9 cellular contexts compared by ENCODE assay signal in the genomic region with DNA sequence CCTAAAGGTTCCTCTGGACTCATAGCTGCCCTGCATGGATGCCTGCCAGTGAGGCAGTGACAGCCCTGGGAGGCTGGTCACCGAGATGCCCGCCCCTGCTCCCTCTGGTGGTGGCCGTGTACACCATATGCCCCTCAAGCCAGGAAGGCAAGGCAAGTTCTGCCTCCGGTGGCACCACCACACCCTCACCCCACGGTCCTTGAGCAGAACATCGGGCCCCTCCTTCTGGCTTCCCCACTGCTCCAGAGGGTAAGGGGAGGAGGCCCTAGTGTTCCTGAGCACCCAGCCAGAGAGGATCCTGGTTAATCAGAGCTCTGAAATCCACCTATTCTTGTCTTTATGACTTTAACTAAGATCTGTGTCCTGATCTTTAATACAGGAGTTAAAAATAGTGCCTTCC. TPM values are rescaled to one million over a fixed set of nuclear protein-coding genes. Genes with fewer than 3 reads are reported as not detected.
A peak's percentile ranks its signal among the peaks of the same experiment; 100 is the strongest.
DNase-seq lines count a peak whose midpoint lies in the region; ATAC-seq and TF ChIP-seq lines count a peak whose summit lies in the region.
"Had no signal": no experiment of that assay in that cellular context is flagged by ENCODE, and none has a peak within 500 bp of the region (broad histone marks: within the 10 kb centered on the region; RNA-seq: fewer than 3 reads in every experiment).

No MANE protein-coding gene starts in this region.

- peaks cover 14% of the 10 kb centered on the region for H3K27me3 Mint-ChIP-seq in central memory CD8-positive, alpha-beta T cell
- peaks cover 0 to 5% (median 0%) of the 10 kb centered on the region in 5 donors for H3K27me3 Mint-ChIP-seq in naive thymus-derived CD4-positive, alpha-beta T cell

- H3K27ac Mint-ChIP-seq in central memory CD8-positive, alpha-beta T cell (ENCODE audit: low read depth) = no peak overlapping the region
- H3K27ac Mint-ChIP-seq in naive thymus-derived CD4-positive, alpha-beta T cell = peak overlapping the region in 1 of 9 donors; percentile 28

- CTCF ChIA-PET in SK-N-SH (lab: Yijun Ruan, JAX) = interaction anchor here (0.7 to 8.0 kb wide), 22 partner anchors 9 to 265 kb away, joined by 3 to 100 read pairs (median 4); partner anchors contain the start of genes CHTOP, S100A1 and S100A13
- CTCF ChIA-PET in naive thymus-derived CD4-positive, alpha-beta T cell (lab: Charles Lee) = interaction anchor here (0.6 to 1.7 kb wide), 7 partner anchors 22 to 163 kb away, joined by 3 to 4 read pairs (median 3); no protein-coding TSS in a partner anchor

- no peaks in the 10 kb centered on the region for H3F3A ChIP-seq in SK-N-SH (replicated peaks; ENCODE audit: insufficient read depth)

- H3K4me1 ChIP-seq in SK-N-SH (ENCODE audit: control insufficient read depth in 1 of 2, insufficient read depth in 2 of 2, low read depth in 1 of 2, low read length in 1 of 2) = peaks cover 0 to 4% of the 10 kb centered on the region in 2 experiments; a peak in 1 of 4 replicates
- no peaks in the 10 kb centered on the region for H3K4me1 ChIP-seq in naive thymus-derived CD4-positive, alpha-beta T cell (ENCODE audit: control insufficient read depth in 2 of 2, insufficient read depth in 2 of 2, low read length in 2 of 2)

- peak; percentile 81 for TF ChIP-seq CTCF in SK-N-SH (IDR thresholded peaks at IDR 0.05)

- no peaks in the 10 kb centered on the region for H3K9me2 ChIP-seq in SK-N-SH

- H3K36me3 ChIP-seq in SK-N-SH (replicated peaks in 1 of 2; ENCODE audit: control insufficient read depth in 1 of 2, insufficient read depth in 2 of 2, low read length in 1 of 2) = no peaks in the 10 kb centered on the region
- no peaks in the 10 kb centered on the region for H3K36me3 ChIP-seq in naive thymus-derived CD4-positive, alpha-beta T cell (ENCODE audit: control insufficient read depth in 2 of 3, insufficient read depth in 3 of 3, low read length in 3 of 3)

- DNase-seq in stimulated activated CD4-positive, alpha-beta T cell treated with anti-CD3 and anti-CD28 coated beads, Interleukin-12 subunit alpha, Interleukin-12 subunit beta, amount 100 ng/mL, for 48 hours (ENCODE audit: low read depth in 2 of 3, low spot score in 1 of 3) = peak in 2 of 3 donors; percentile 64 to 75
- DNase-seq in stimulated activated CD4-positive, alpha-beta T cell treated with anti-CD3 and anti-CD28 coated beads, Interleukin-4, amount 100 ng/mL, for 4 hours = no peak
- DNase-seq in SK-N-SH (peak; percentile 82), GF-D8 (lab: John Stamatoyannopoulos, UW) (no peak), NOMO-1 (lab: John Stamatoyannopoulos, UW; ENCODE audit: unreplicated experiment in 2 of 2) (no peak)
- peak; percentile 32 to 34 for DNase-seq in central memory CD8-positive, alpha-beta T cell (ENCODE audit: low spot score in 2 of 2)
- peak in 6 of 9 donors; percentile 19 to 77 (median 41) for DNase-seq in naive thymus-derived CD4-positive, alpha-beta T cell

- no peaks in the 10 kb centered on the region for H3K9me3 ChIP-seq in SK-N-SH
- H3K9me3 ChIP-seq in naive thymus-derived CD4-positive, alpha-beta T cell (ENCODE audit: control insufficient read depth in 2 of 3, low read length in 3 of 3) = no peaks in the 10 kb centered on the region
- H3K9me3 ChIP-seq: tibial artery had no signal

- H3K4me2 ChIP-seq in SK-N-SH = no peak overlapping the region

- H2AFZ ChIP-seq in SK-N-SH (ENCODE audit: low read depth) = peak overlapping the region; percentile 61; the same call in 1 of the 2 replicates

- TF ChIP-seq EP300 in SK-N-SH (IDR thresholded peaks at IDR 0.05; ENCODE audit: borderline replicate concordance in 1 of 2, low read depth in 1 of 2, low read length in 1 of 2) = no peak

- peaks cover 2% of the 10 kb centered on the region for H3K36me3 Mint-ChIP-seq in central memory CD8-positive, alpha-beta T cell (ENCODE audit: insufficient read depth)
- no peaks in the 10 kb centered on the region for H3K36me3 Mint-ChIP-seq in naive thymus-derived CD4-positive, alpha-beta T cell

- ATAC-seq in HG02885 (IDR thresholded peaks at IDR 0.05; ENCODE audit: poor library complexity, unreplicated experiment) = peak; percentile 52
- ATAC-seq in central memory CD8-positive, alpha-beta T cell (replicated peaks; ENCODE audit: extremely low read depth, poor library complexity, severe bottlenecking) = peak; percentile 67
- ATAC-seq in naive thymus-derived CD4-positive, alpha-beta T cell = peak; percentile 88

- no peak overlapping the region for H3K27ac ChIP-seq in SK-N-SH (ENCODE audit: low read depth in 2 of 2, low read length in 1 of 2)
- H3K27ac ChIP-seq in naive thymus-derived CD4-positive, alpha-beta T cell (ENCODE audit: low read depth, low read length) = no peak overlapping the region

- POLR2A ChIA-PET in SK-N-SH (lab: Yijun Ruan, JAX) = no interaction called here
- POLR2A ChIA-PET in naive thymus-derived CD4-positive, alpha-beta T cell (lab: Charles Lee) = no interaction called here

- no peaks in the 10 kb centered on the region for H4K20me1 ChIP-seq in SK-N-SH (ENCODE audit: insufficient read depth)

- H3K4me1 Mint-ChIP-seq in central memory CD8-positive, alpha-beta T cell = no peaks in the 10 kb centered on the region
- H3K4me1 Mint-ChIP-seq in naive thymus-derived CD4-positive, alpha-beta T cell = peaks cover 0 to 6% (median 0%) of the 10 kb centered on the region in 7 donors

- H3K9me3 Mint-ChIP-seq in central memory CD8-positive, alpha-beta T cell = no peaks in the 10 kb centered on the region
- H3K9me3 Mint-ChIP-seq in naive thymus-derived CD4-positive, alpha-beta T cell = no peaks in the 10 kb centered on the region

- H3K79me2 ChIP-seq in SK-N-SH (ENCODE audit: insufficient read depth) = peaks cover 7% of the 10 kb centered on the region; the same call in 1 of the 2 replicates

- H3K4me3 Mint-ChIP-seq in central memory CD8-positive, alpha-beta T cell = no peak overlapping the region
- H3K4me3 Mint-ChIP-seq in naive thymus-derived CD4-positive, alpha-beta T cell = no peak overlapping the region

- no peak overlapping the region for H3K9ac ChIP-seq in SK-N-SH

- no peak overlapping the region for H3K4me3 ChIP-seq in SK-N-SH (ENCODE audit: low read depth in 2 of 2, low read length in 1 of 2)
- no peak overlapping the region for H3K4me3 ChIP-seq in naive thymus-derived CD4-positive, alpha-beta T cell (ENCODE audit: low read length)
- H3K4me3 ChIP-seq: tibial artery had no signal

- intact Hi-C loops in naive thymus-derived CD4-positive, alpha-beta T cell (cut with micrococcal nuclease) = loop anchor here (1.0 to 5.0 kb wide), 5 partner anchors 45 to 106 kb away; partner anchors contain the start of gene S100A2 (in 1 of the 2)

- WGBS in SK-N-SH (ENCODE audit: low lambda C conversion rate) = 20% methylated on average over 1 of the region's 6 CpGs

- H3K27me3 ChIP-seq in SK-N-SH (ENCODE audit: insufficient read depth) = no peaks in the 10 kb centered on the region
- H3K27me3 ChIP-seq in naive thymus-derived CD4-positive, alpha-beta T cell (ENCODE audit: control insufficient read depth in 2 of 2, insufficient read depth in 2 of 2, low read length in 2 of 2) = no peaks in the 10 kb centered on the region
- H3K27me3 ChIP-seq: tibial artery had no signal

- TF ChIP-seq RAD21 in SK-N-SH (IDR thresholded peaks at IDR 0.05; ENCODE audit: low read length) = peak; percentile 64

TF ChIP-seq in SK-N-SH, 30 proteins besides CTCF, POLR2A, EP300 and RAD21 (continues in another document):
- peak; percentile 49; the same call in 1 of the 2 replicates for TF ChIP-seq SIN3A (IDR thresholded peaks at IDR 0.05; ENCODE audit: borderline replicate concordance, low read depth, low read length)
- peak; percentile 47; the same call in 1 of the 2 replicates for TF ChIP-seq MXI1 (IDR thresholded peaks at IDR 0.05; ENCODE audit: low read depth, low read length)
- TF ChIP-seq USF1 (IDR thresholded peaks at IDR 0.05; ENCODE audit: borderline replicate concordance, low read depth) = no peak
- TF ChIP-seq SMC3 (IDR thresholded peaks at IDR 0.05; ENCODE audit: low read depth, low read length) = peak; percentile 84
- TF ChIP-seq, protein P1, sequence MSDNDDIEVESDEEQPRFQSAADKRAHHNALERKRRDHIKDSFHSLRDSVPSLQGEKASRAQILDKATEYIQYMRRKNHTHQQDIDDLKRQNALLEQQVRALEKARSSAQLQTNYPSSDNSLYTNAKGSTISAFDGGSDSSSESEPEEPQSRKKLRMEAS (IDR thresholded peaks at IDR 0.05; ENCODE audit: low read depth) = peak; percentile 49; the same call in 1 of the 2 replicates

RNA-seq across cellular contexts. Expression of gene S100A14, which starts 1.6 kb away (rescaled TPM):
- polyA plus RNA-seq in SK-N-SH (2012; rRNA removed) = 0.15 TPM in 1 of 2 replicates, not detected in the other
- polyA plus RNA-seq in SK-N-SH (2012; cell fraction: cytosol; rRNA removed) = 0.07 TPM in 1 of 2 replicates, not detected in the other
- polyA plus RNA-seq in SK-N-SH (2012; cell fraction: nucleus; rRNA removed) = 0.39 TPM in 1 of 2 replicates, not detected in the other
- not detected for total RNA-seq in naive thymus-derived CD4-positive, alpha-beta T cell
- not detected for polyA plus RNA-seq in naive thymus-derived CD4-positive, alpha-beta T cell

RNA-seq across cellular contexts. Expression of gene S100A16, which starts 4.7 kb away (rescaled TPM):
- polyA plus RNA-seq in SK-N-SH (2012; rRNA removed) = 512 and 521 TPM in 2 replicates
- 347 and 466 TPM in 2 replicates for polyA plus RNA-seq in SK-N-SH (2012; cell fraction: cytosol; rRNA removed)
- 144 and 169 TPM in 2 replicates for polyA plus RNA-seq in SK-N-SH (2012; cell fraction: nucleus; rRNA removed)
- not detected for total RNA-seq in naive thymus-derived CD4-positive, alpha-beta T cell
- not detected for polyA plus RNA-seq in naive thymus-derived CD4-positive, alpha-beta T cell

RNA-seq across cellular contexts. Expression of gene S100A13, which starts 9.6 kb away (rescaled TPM):
- 12.3 and 17.1 TPM in 2 replicates for polyA plus RNA-seq in SK-N-SH (2012; rRNA removed)
- polyA plus RNA-seq in SK-N-SH (2012; cell fraction: cytosol; rRNA removed) = 11.4 and 14.2 TPM in 2 replicates
- polyA plus RNA-seq in SK-N-SH (2012; cell fraction: nucleus; rRNA removed) = 41.5 and 44.3 TPM in 2 replicates
- 1 to 10 TPM; 2.6 to 4.0 (median 3.1) TPM for total RNA-seq in naive thymus-derived CD4-positive, alpha-beta T cell
- 1 to 10 TPM; 1.4 to 1.5 TPM for polyA plus RNA-seq in naive thymus-derived CD4-positive, alpha-beta T cell

RNA-seq across cellular contexts. Expression of gene S100A1, which starts 10.6 kb away (rescaled TPM):
- 0.18 TPM in 1 of 2 replicates, not detected in the other for polyA plus RNA-seq in SK-N-SH (2012; rRNA removed)
- 0.10 and 0.14 TPM in 2 replicates for polyA plus RNA-seq in SK-N-SH (2012; cell fraction: cytosol; rRNA removed)
- 0.11 and 0.21 TPM in 2 replicates for polyA plus RNA-seq in SK-N-SH (2012; cell fraction: nucleus; rRNA removed)
- total RNA-seq in naive thymus-derived CD4-positive, alpha-beta T cell = not detected
- polyA plus RNA-seq in naive thymus-derived CD4-positive, alpha-beta T cell = not detected

RNA-seq across cellular contexts. Expression of gene CHTOP, which starts 16.2 kb away (rescaled TPM):
- 76.7 and 84.9 TPM in 2 replicates for polyA plus RNA-seq in SK-N-SH (2012; rRNA removed)
- 63.8 and 71.2 TPM in 2 replicates for polyA plus RNA-seq in SK-N-SH (2012; cell fraction: cytosol; rRNA removed)
- polyA plus RNA-seq in SK-N-SH (2012; cell fraction: nucleus; rRNA removed) = 96.8 and 111 TPM in 2 replicates
- total RNA-seq in naive thymus-derived CD4-positive, alpha-beta T cell = 100 to 1,000 TPM in 4 of 5 experiments, 10 to 100 TPM in 1; 85.2 to 143 (median 116) TPM
- 10 to 100 TPM; 57.4 to 95.7 TPM for polyA plus RNA-seq in naive thymus-derived CD4-positive, alpha-beta T cell

Comparison
In these comparisons a context has a peak if more than half of its experiments do, and no peak if none do; other contexts are left out.
1. DNase-seq: peak in stimulated activated CD4-positive, alpha-beta T cell treated with anti-CD3 and anti-CD28 coated beads, Interleukin-12 subunit alpha, Interleukin-12 subunit beta, amount 100 ng/mL, for 48 hours (2 of 3), SK-N-SH (single experiment), central memory CD8-positive, alpha-beta T cell (2 of 2) and naive thymus-derived CD4-positive, alpha-beta T cell (6 of 9); none in stimulated activated CD4-positive, alpha-beta T cell treated with anti-CD3 and anti-CD28 coated beads, Interleukin-4, amount 100 ng/mL, for 4 hours (0 of 2), GF-D8 (single experiment) and NOMO-1 (0 of 2).
2. RNA of gene S100A16, which starts 4.7 kb away (polyA plus RNA-seq): 144 to 521 TPM in SK-N-SH; not detected in naive thymus-derived CD4-positive, alpha-beta T cell; every median in the first group is over 100 times any median in the second.
3. Peak in every context shown above with its lines, with median percentiles within 50 percentile points of each other: ATAC-seq.